11 cellular contexts compared by ENCODE assay signal in the genomic region with DNA sequence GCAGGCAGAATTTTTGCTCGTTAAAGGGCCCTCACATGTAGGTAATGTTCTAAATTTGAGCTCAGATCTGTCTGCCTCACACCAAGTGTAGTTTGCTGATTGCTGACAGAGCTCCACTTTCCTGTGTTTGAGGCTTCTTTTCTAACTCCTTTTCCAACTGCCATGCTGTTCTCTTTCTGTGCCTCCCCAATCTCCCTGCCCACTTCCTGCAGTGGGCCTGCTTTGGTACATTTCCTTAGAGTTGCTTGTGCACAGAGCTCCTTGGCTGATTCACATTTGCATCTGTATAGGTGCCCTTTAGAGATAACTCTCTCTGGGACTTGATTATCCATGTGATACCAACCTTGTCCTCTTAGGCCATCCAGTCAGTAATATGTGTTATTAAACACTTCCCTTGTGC. TPM values are rescaled to one million over a fixed set of nuclear protein-coding genes. Genes with fewer than 3 reads are reported as not detected.
A peak's percentile ranks its signal among the peaks of the same experiment; 100 is the strongest.
DNase-seq lines count a peak whose midpoint lies in the region; ATAC-seq and TF ChIP-seq lines count a peak whose summit lies in the region.
"Had no signal": no experiment of that assay in that cellular context is flagged by ENCODE, and none has a peak within 500 bp of the region (broad histone marks: within the 10 kb centered on the region; RNA-seq: fewer than 3 reads in every experiment).

No MANE protein-coding gene starts in this region.

- ATAC-seq in Right ventricle myocardium inferior: no peak
- ATAC-seq in T-helper 17 cell: no peak

- H3K4me1 Mint-ChIP-seq in T-helper 17 cell: peaks cover 25% of the 10 kb centered on the region
- peaks cover 33% of the 10 kb centered on the region for H3K4me1 Mint-ChIP-seq in endothelial cell (ENCODE audit: unreplicated experiment)

- 19% methylated on average over 1 of the region's 1 CpG for WGBS in thymus
- 0 to 47% methylated on average over 1 of the region's 1 CpG for WGBS in lower leg skin, 2 donors

- H3K27me3 ChIP-seq in left ventricle myocardium inferior (ENCODE audit: low read depth): no peaks in the 10 kb centered on the region
- H3K27me3 ChIP-seq in thymus (ENCODE audit: control insufficient read depth, insufficient read depth): no peaks in the 10 kb centered on the region

- intact Hi-C loops in left ventricle myocardium inferior (cut with micrococcal nuclease) (no loop called here), Right ventricle myocardium inferior (cut with DNase I) (loop anchor here (5.0 kb wide), 1 partner anchor 193 kb away; a partner anchor contains a TSS), lower leg skin (cut with DNase I; ENCODE audit: low total_unique reads) (no loop called here)

- H3K27ac ChIP-seq in left ventricle myocardium inferior (replicated peaks) (peak overlapping the region; percentile 27), thymus (ENCODE audit: low read depth) (peak overlapping the region; percentile 25)

- TF ChIP-seq POLR2A in lower leg skin (IDR thresholded peaks at IDR 0.05): no peak

- no peak for DNase-seq in left ventricle myocardium inferior
- no peak for DNase-seq in Right ventricle myocardium inferior (ENCODE audit: missing footprints)
- no peak for DNase-seq in T-helper 17 cell
- DNase-seq in endothelial cell (ENCODE audit: low spot score): no peak
- no peak for DNase-seq in stimulated activated CD4-positive, alpha-beta T cell treated with anti-CD3 and anti-CD28 coated beads, Interleukin-4, amount 100 ng/mL, for 24 hours
- no peak for DNase-seq in cerebellar cortex (ENCODE audit: low spot score)
- DNase-seq in lower leg skin (ENCODE audit: low spot score in 2 of 2): no peak
- DNase-seq: effector CD4-positive, alpha-beta T cell; NCI-H146; NCI-H69 had no signal

- H3K36me3 ChIP-seq in left ventricle myocardium inferior: peaks cover 69% of the 10 kb centered on the region
- peaks cover 48% of the 10 kb centered on the region for H3K36me3 ChIP-seq in thymus (ENCODE audit: control insufficient read depth, insufficient read depth)

- peaks cover 5% of the 10 kb centered on the region for H3K36me3 Mint-ChIP-seq in T-helper 17 cell (ENCODE audit: low read depth)
- peaks cover 45% of the 10 kb centered on the region for H3K36me3 Mint-ChIP-seq in endothelial cell (ENCODE audit: low read depth, unreplicated experiment)

- H3K9me3 Mint-ChIP-seq in endothelial cell (ENCODE audit: unreplicated experiment): no peaks in the 10 kb centered on the region

- peak overlapping the region; percentile 78 for H3K27ac Mint-ChIP-seq in T-helper 17 cell
- H3K27ac Mint-ChIP-seq in endothelial cell (ENCODE audit: unreplicated experiment): peak overlapping the region; percentile 14

- H3K9me3 ChIP-seq in left ventricle myocardium inferior (replicated peaks): no peaks in the 10 kb centered on the region
- H3K9me3 ChIP-seq in T-helper 17 cell (ENCODE audit: control insufficient read depth, low read length, poor library complexity, severe bottlenecking): no peaks in the 10 kb centered on the region
- H3K9me3 ChIP-seq in thymus (ENCODE audit: control insufficient read depth): no peaks in the 10 kb centered on the region

- H3K27me3 Mint-ChIP-seq in T-helper 17 cell (no peaks in the 10 kb centered on the region), endothelial cell (ENCODE audit: unreplicated experiment) (peaks cover 13% of the 10 kb centered on the region)

- no peak for TF ChIP-seq CTCF in left ventricle myocardium inferior (IDR thresholded peaks at IDR 0.05; ENCODE audit: borderline replicate concordance)
- TF ChIP-seq CTCF in endothelial cell (IDR thresholded peaks at IDR 0.05; ENCODE audit: unreplicated experiment): no peak
- TF ChIP-seq CTCF in lower leg skin (IDR thresholded peaks at IDR 0.05): no peak

- H3K4me3 ChIP-seq in left ventricle myocardium inferior: no peak overlapping the region
- no peak overlapping the region for H3K4me3 ChIP-seq in thymus (ENCODE audit: low read length)
- H3K4me3 ChIP-seq in lower leg skin (ENCODE audit: low read depth, poor library complexity, severe bottlenecking): no peak overlapping the region

- H3K4me3 Mint-ChIP-seq in T-helper 17 cell (peak overlapping the region; percentile 39), endothelial cell (ENCODE audit: unreplicated experiment) (no peak overlapping the region)

- H3K4me1 ChIP-seq in left ventricle myocardium inferior (peaks cover 65% of the 10 kb centered on the region), thymus (ENCODE audit: control insufficient read depth, insufficient read depth, low read length) (peaks cover 19% of the 10 kb centered on the region)

RNA-seq across cellular contexts. Expression of a gene that starts 4.5 kb away (rescaled TPM):
- 18.1 TPM for total RNA-seq in left ventricle myocardium inferior
- 22.0 TPM for total RNA-seq in Right ventricle myocardium inferior
- 10 to 100 TPM; 40.8 to 55.5 TPM for total RNA-seq in T-helper 17 cell
- total RNA-seq in endothelial cell (ENCODE audit: unreplicated experiment): 98.0 TPM
- polyA plus RNA-seq in thymus: 17.4 TPM
- total RNA-seq in lower leg skin: 10 to 100 TPM in 2 of 4 donors, 1 to 10 TPM in 2; 8.1 to 11.8 (median 9.5) TPM

RNA-seq across cellular contexts. Expression of a gene that starts 41.9 kb away (rescaled TPM):
- total RNA-seq in left ventricle myocardium inferior (52.7 TPM), Right ventricle myocardium inferior (56.9 TPM), T-helper 17 cell (10 to 100 TPM; 49.6 to 63.5 TPM), endothelial cell (ENCODE audit: unreplicated experiment) (150 TPM), lower leg skin (10 to 100 TPM; 31.9 to 65.6 (median 52.7) TPM)
- polyA plus RNA-seq in thymus: 105 TPM
